ENCODE assay signal across 9 cellular contexts in genomic region chr5:157308826-157309465, GRCh38. TPM values are rescaled to one million over a fixed set of nuclear protein-coding genes. Genes with fewer than 3 reads are reported as not detected.
DNase-seq lines count a peak whose midpoint lies in the region; ATAC-seq lines count a peak whose summit lies in the region.
"Had no signal": no experiment of that assay in that cellular context is flagged by ENCODE, and none has a peak within 500 bp of the region (broad histone marks: within the 10 kb centered on the region; RNA-seq: fewer than 3 reads in every experiment).

No MANE protein-coding gene starts in this region.

- ATAC-seq in HG03060 (IDR thresholded peaks at IDR 0.05; ENCODE audit: low read depth, unreplicated experiment) (peak; percentile 45), GM19324 (IDR thresholded peaks at IDR 0.05; ENCODE audit: low FRiP score, unreplicated experiment) (no peak)
- ATAC-seq in natural killer cell treated with Interleukin-12 subunit alpha and Interleukin-12 subunit beta and Interleukin-15 and Interleukin-18, amount 100 ng/mL, for 72 hours, result no peak

- no peaks in the 10 kb centered on the region for H3K27me3 Mint-ChIP-seq in activated naive CD4-positive, alpha-beta T cell treated with anti-CD3 and anti-CD28 coated beads, Interleukin-2, amount 50 U/mL, for 24 hours
- H3K27me3 Mint-ChIP-seq in natural killer cell treated with Interleukin-12 subunit alpha and Interleukin-12 subunit beta and Interleukin-15 and Interleukin-18, amount 100 ng/mL, for 72 hours, result no peaks in the 10 kb centered on the region

- H3K4me1 Mint-ChIP-seq in activated naive CD4-positive, alpha-beta T cell treated with anti-CD3 and anti-CD28 coated beads, Interleukin-2, amount 50 U/mL, for 24 hours, result peaks cover 87% of the 10 kb centered on the region
- peaks cover 36 to 42% of the 10 kb centered on the region in 2 donors for H3K4me1 Mint-ChIP-seq in natural killer cell treated with Interleukin-12 subunit alpha and Interleukin-12 subunit beta and Interleukin-15 and Interleukin-18, amount 100 ng/mL, for 72 hours (ENCODE audit: low read depth in 2 of 2)

- no peaks in the 10 kb centered on the region for H3K9me3 Mint-ChIP-seq in activated naive CD4-positive, alpha-beta T cell treated with anti-CD3 and anti-CD28 coated beads, Interleukin-2, amount 50 U/mL, for 24 hours
- no peaks in the 10 kb centered on the region for H3K9me3 Mint-ChIP-seq in natural killer cell treated with Interleukin-12 subunit alpha and Interleukin-12 subunit beta and Interleukin-15 and Interleukin-18, amount 100 ng/mL, for 72 hours
- H3K9me3 Mint-ChIP-seq: nephron had no signal

- DNase-seq in activated CD8-positive, alpha-beta memory T cell treated with anti-CD3 and anti-CD28 coated beads, Interleukin-2, amount 50 U/mL, for 48 hours, result peak; percentile 49
- DNase-seq in activated CD8-positive, alpha-beta memory T cell treated with anti-CD3 and anti-CD28 coated beads, Interleukin-2, amount 50 U/mL, for 4 hours, result no peak
- DNase-seq in natural killer cell treated with Interleukin-12 subunit alpha and Interleukin-12 subunit beta and Interleukin-15 and Interleukin-18, amount 100 ng/mL, for 72 hours (ENCODE audit: low spot score), result no peak
- no peak for DNase-seq in T1000 (lab: John Stamatoyannopoulos, UW)
- DNase-seq in NCI-H82 (lab: John Stamatoyannopoulos, UW), result no peak

- peak overlapping the region; percentile 91 for H3K27ac Mint-ChIP-seq in activated naive CD4-positive, alpha-beta T cell treated with anti-CD3 and anti-CD28 coated beads, Interleukin-2, amount 50 U/mL, for 24 hours
- peak overlapping the region; percentile 80 to 93 for H3K27ac Mint-ChIP-seq in natural killer cell treated with Interleukin-12 subunit alpha and Interleukin-12 subunit beta and Interleukin-15 and Interleukin-18, amount 100 ng/mL, for 72 hours
- H3K27ac Mint-ChIP-seq: nephron had no signal

- H3K4me3 Mint-ChIP-seq in activated naive CD4-positive, alpha-beta T cell treated with anti-CD3 and anti-CD28 coated beads, Interleukin-2, amount 50 U/mL, for 24 hours, result peak overlapping the region; percentile 26
- no peak overlapping the region for H3K4me3 Mint-ChIP-seq in natural killer cell treated with Interleukin-12 subunit alpha and Interleukin-12 subunit beta and Interleukin-15 and Interleukin-18, amount 100 ng/mL, for 72 hours
- H3K4me3 Mint-ChIP-seq: nephron had no signal

- peaks cover 17% of the 10 kb centered on the region for H3K36me3 Mint-ChIP-seq in activated naive CD4-positive, alpha-beta T cell treated with anti-CD3 and anti-CD28 coated beads, Interleukin-2, amount 50 U/mL, for 24 hours
- H3K36me3 Mint-ChIP-seq in natural killer cell treated with Interleukin-12 subunit alpha and Interleukin-12 subunit beta and Interleukin-15 and Interleukin-18, amount 100 ng/mL, for 72 hours, result peaks cover 15% of the 10 kb centered on the region

RNA-seq across cellular contexts. Expression of gene CYFIP2, which starts 43.0 kb away (rescaled TPM):
- total RNA-seq in natural killer cell treated with Interleukin-12 subunit alpha and Interleukin-12 subunit beta and Interleukin-15 and Interleukin-18, amount 100 ng/mL, for 72 hours, result 100 to 1,000 TPM; 282 to 424 TPM
